In genomic region chr11:111537336-111537860, GRCh38 we compare ENCODE assay signal across 32 cellular contexts. TPM values are rescaled to one million over a fixed set of nuclear protein-coding genes. Genes with fewer than 3 reads are reported as not detected.
"Had no signal": no experiment of that assay in that cellular context is flagged by ENCODE, and none has a peak within 500 bp of the region (broad histone marks: within the 10 kb centered on the region; RNA-seq: fewer than 3 reads in every experiment).

No MANE protein-coding gene starts in this region.

- H3K36me3 ChIP-seq: brain microvascular endothelial cell, WERI-Rb-1 had no signal

- H3K9me3 Mint-ChIP-seq: activated CD4-positive, alpha-beta memory T cell treated with anti-CD3 and anti-CD28 coated beads, Interleukin-2, amount 10 ng/mL, durations not matched to agents 7 days and 5 days had no signal

- H3K36me3 Mint-ChIP-seq: activated naive CD4-positive, alpha-beta T cell treated with anti-CD3 and anti-CD28 coated beads, Interleukin-2, amount 10 ng/mL, durations not matched to agents 7 days and 5 days had no signal

- H3K27me3 ChIP-seq: brain microvascular endothelial cell had no signal

- H3K27ac Mint-ChIP-seq: activated CD4-positive, alpha-beta memory T cell treated with anti-CD3 and anti-CD28 coated beads, Interleukin-2, amount 10 ng/mL, durations not matched to agents 7 days and 5 days; activated naive CD4-positive, alpha-beta T cell treated with anti-CD3 and anti-CD28 coated beads, Interleukin-2, amount 10 ng/mL, durations not matched to agents 7 days and 5 days; activated T-cell treated with anti-CD3 and anti-CD28 coated beads, Interleukin-2, amount 50 U/mL, for 24 hours had no signal

- ATAC-seq: Right ventricle myocardium inferior had no signal

- H3K4me3 ChIP-seq: PC-9 had no signal

- DNase-seq: activated CD4-positive, alpha-beta memory T cell treated with anti-CD3 and anti-CD28 coated beads, Interleukin-2, amount 10 ng/mL, durations not matched to agents 7 days and 5 days; activated CD4-positive, alpha-beta T cell treated with anti-CD3 and anti-CD28 coated beads for 1 hour; activated CD4-positive, alpha-beta T cell treated with anti-CD3 and anti-CD28 coated beads for 48 hours; activated CD4-positive, CD25-positive, alpha-beta regulatory T cell; activated effector memory CD4-positive, alpha-beta T cell treated with Interleukin-2 at 50 U/mL for 16 hours; activated naive CD4-positive, alpha-beta T cell treated with anti-CD3 and anti-CD28 coated beads, Interleukin-2, amount 10 ng/mL, durations not matched to agents 7 days and 5 days; activated T-cell treated with anti-CD3 and anti-CD28 coated beads, Interleukin-2, amount 50 U/mL, for 24 hours; aorta; brain microvascular endothelial cell; central memory CD4-positive, alpha-beta T cell; NCI-H1092 treated with DMSO at 0.1 percent for 48 hours; NCI-H1417; NCI-H146; NCI-H187; NCI-H2029 treated with DMSO at 0.1 percent for 48 hours; NCI-H2107; NCI-H2171; NCI-H510A; NCI-H526; NCI-H748 treated with DMSO at 0.1 percent for 48 hours; NK-92 treated with Interleukin-12 subunit alpha and Interleukin-12 subunit beta, amount 100 ng/mL, for 24 hours; PC-9; SIG-M5; T1000; WERI-Rb-1 had no signal

- H3K4me3 Mint-ChIP-seq: activated CD4-positive, alpha-beta memory T cell treated with anti-CD3 and anti-CD28 coated beads, Interleukin-2, amount 10 ng/mL, durations not matched to agents 7 days and 5 days; activated naive CD4-positive, alpha-beta T cell treated with anti-CD3 and anti-CD28 coated beads, Interleukin-2, amount 10 ng/mL, durations not matched to agents 7 days and 5 days; activated T-cell treated with anti-CD3 and anti-CD28 coated beads, Interleukin-2, amount 50 U/mL, for 24 hours had no signal

RNA-seq across cellular contexts. Expression of gene LAYN, which starts 3.1 kb away (rescaled TPM):
- total RNA-seq: OCI-LY7, SK-MEL-5 had no signal

RNA-seq across cellular contexts. Expression of gene HOATZ, which starts 22.8 kb away (rescaled TPM):
- total RNA-seq: activated CD4-positive, alpha-beta memory T cell treated with anti-CD3 and anti-CD28 coated beads, Interleukin-2, amount 10 ng/mL, durations not matched to agents 7 days and 5 days; aorta; cerebellum; M059J; OCI-LY7; PC-9; Right ventricle myocardium inferior; SK-MEL-5; T-helper 1 cell treated with Interleukin-12 subunit alpha and Interleukin-12 subunit beta and Interleukin-4 antibody, amounts not matched to agents 30 ng/mL and 1 ng/mL, for 36 hours; T-helper 2 cell treated with Interferon-gamma antibody and Interleukin-4, amounts not matched to agents 100 ng/mL and 5 ng/mL, for 36 hours had no signal

RNA-seq across cellular contexts. Expression of gene BTG4, which starts 25.2 kb away (rescaled TPM):
- total RNA-seq: activated CD4-positive, alpha-beta memory T cell treated with anti-CD3 and anti-CD28 coated beads, Interleukin-2, amount 10 ng/mL, durations not matched to agents 7 days and 5 days; aorta; cerebellum; M059J; OCI-LY7; PC-9; Right ventricle myocardium inferior; SK-MEL-5; T-helper 1 cell treated with Interleukin-12 subunit alpha and Interleukin-12 subunit beta and Interleukin-4 antibody, amounts not matched to agents 30 ng/mL and 1 ng/mL, for 36 hours; T-helper 2 cell treated with Interferon-gamma antibody and Interleukin-4, amounts not matched to agents 100 ng/mL and 5 ng/mL, for 36 hours had no signal
